In the genomic region with DNA sequence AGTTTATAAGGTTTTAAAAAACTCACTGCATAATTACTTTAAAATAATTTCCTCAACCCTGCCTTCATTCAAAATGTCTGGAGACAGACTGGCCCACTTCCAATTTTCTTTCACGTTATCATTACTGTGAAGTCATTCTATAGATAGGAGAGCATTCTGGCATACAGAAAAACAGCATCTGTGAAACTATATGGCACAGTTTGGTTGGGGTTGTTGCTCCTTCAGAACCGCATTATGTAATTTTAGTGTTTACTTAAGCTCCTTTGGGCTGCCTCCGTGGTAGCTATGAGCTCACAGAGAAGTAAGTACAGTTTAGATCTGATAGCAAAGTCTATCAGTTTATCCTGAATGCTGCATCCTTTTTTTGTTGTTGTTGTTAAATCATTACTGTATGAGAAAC, we compare ENCODE assay signal across 15 cellular contexts.
DNase-seq lines count a peak whose midpoint lies in the region; ATAC-seq and TF ChIP-seq lines count a peak whose summit lies in the region.
"Had no signal": no experiment of that assay in that cellular context is flagged by ENCODE, and none has a peak within 500 bp of the region (broad histone marks: within the 10 kb centered on the region; RNA-seq: fewer than 3 reads in every experiment).

No MANE protein-coding gene starts in this region.

- CTCF ChIA-PET in IMR-90 (lab: Yijun Ruan, JAX): no interaction called here

- no peak for ATAC-seq in IMR-90 (ENCODE audit: low read depth)
- ATAC-seq in stimulated activated naive CD8-positive, alpha-beta T cell treated with anti-CD3 and anti-CD28 coated beads, Interleukin-15, Interleukin-2, amounts not matched to agents 100 U/mL and 50 U/mL, for 24 hours: no peak
- ATAC-seq in HG03045 (IDR thresholded peaks at IDR 0.05; ENCODE audit: unreplicated experiment): no peak
- ATAC-seq: right cardiac atrium, WTC11 had no signal

- no peak overlapping the region for H2AK9ac ChIP-seq in IMR-90 (replicated peaks; ENCODE audit: low read depth, low read length, poor library complexity)

- H3K9me1 ChIP-seq in IMR-90 (ENCODE audit: insufficient read depth, low read length): peaks cover 11% of the 10 kb centered on the region

- H3K18ac ChIP-seq in IMR-90 (ENCODE audit: low read depth, low read length): no peak overlapping the region

- H3K56ac ChIP-seq in IMR-90 (ENCODE audit: extremely low read depth, insufficient read depth, low read length): no peak overlapping the region

- peaks cover 28 to 43% of the 10 kb centered on the region in 2 experiments for H3K79me1 ChIP-seq in IMR-90 (ENCODE audit: low read depth in 1 of 2, low read length in 2 of 2)

- no peak for TF ChIP-seq POLR2A in IMR-90 (IDR thresholded peaks at IDR 0.05; ENCODE audit: low read depth, low read length)

- no peak overlapping the region for H4K5ac ChIP-seq in IMR-90 (ENCODE audit: low read depth, low read length)

- H3K14ac ChIP-seq in IMR-90 (replicated peaks; ENCODE audit: low read depth, low read length): no peak overlapping the region

- no peak for TF ChIP-seq RAD21 in IMR-90 (IDR thresholded peaks at IDR 0.05; ENCODE audit: low read length)

- peaks cover 28% of the 10 kb centered on the region; the same call in 1 of the 2 replicates for H4K20me1 ChIP-seq in IMR-90 (ENCODE audit: insufficient read depth, low read length)

- H3K4me1 ChIP-seq in BE2C (peaks cover 8% of the 10 kb centered on the region; the same call in 1 of the 2 replicates), IMR-90 (ENCODE audit: control insufficient read depth, insufficient read depth, low read length) (peaks cover 3% of the 10 kb centered on the region), tibial artery (peaks cover 0 to 41% (median 25%) of the 10 kb centered on the region in 4 donors)

- TF ChIP-seq CTCF in BE2C (IDR thresholded peaks at IDR 0.05; ENCODE audit: low read depth, low read length): no peak
- no peak for TF ChIP-seq CTCF in IMR-90 (conservative IDR thresholded peaks at IDR 0.05; ENCODE audit: low read depth, low read length)
- no peak for TF ChIP-seq CTCF in cardiac fibroblast (IDR thresholded peaks at IDR 0.05; ENCODE audit: low read depth, low read length)
- TF ChIP-seq CTCF in tibial artery (IDR thresholded peaks at IDR 0.05): no peak

- POLR2A ChIA-PET in IMR-90 (lab: Charles Lee; ENCODE audit: unreplicated experiment): no interaction called here

- no peak overlapping the region for H3K23ac ChIP-seq in IMR-90 (ENCODE audit: low read depth, low read length)

- H3K36me3 ChIP-seq in BE2C (no peaks in the 10 kb centered on the region; the same call in 1 of the 2 replicates), IMR-90 (ENCODE audit: control insufficient read depth, insufficient read depth, low read length) (peaks cover 9% of the 10 kb centered on the region), tibial artery (no peaks in the 10 kb centered on the region)

- dilution Hi-C loops in IMR-90 (cut with HindIII; ENCODE audit: low sequenced_read_pairs, unreplicated experiment): no loop called here

- no peak overlapping the region for H4K8ac ChIP-seq in IMR-90 (ENCODE audit: low read depth in 2 of 2, low read length in 2 of 2)

- no peak overlapping the region for H4K91ac ChIP-seq in IMR-90 (ENCODE audit: insufficient read depth, low read depth, low read length)

- H2BK120ac ChIP-seq in IMR-90 (ENCODE audit: low read depth, low read length): no peak overlapping the region

- H2AK5ac ChIP-seq in IMR-90 (ENCODE audit: low read depth, low read length): no peak overlapping the region

- no TSS peak for BruUV-seq in IMR-90 (replicated peaks; lab: Mats Ljungman, UMichigan)

- no peak overlapping the region for H3K9ac ChIP-seq in IMR-90 (ENCODE audit: low read depth, low read length)

- no peak overlapping the region for H2BK15ac ChIP-seq in IMR-90 (ENCODE audit: low read depth, low read length)

- H3K27ac ChIP-seq in IMR-90 (ENCODE audit: insufficient read depth, low read length): no peak overlapping the region
- H3K27ac ChIP-seq in tibial artery: no peak overlapping the region

- H3K4me2 ChIP-seq in IMR-90 (ENCODE audit: low read depth, low read length): no peak overlapping the region

- peak; percentile 38 for DNase-seq in BE2C
- DNase-seq in IMR-90: peak; percentile 53
- DNase-seq in OCI-M1 (lab: John Stamatoyannopoulos, UW): peak; percentile 66
- peak; percentile 58 to 68 for DNase-seq in cardiac fibroblast (ENCODE audit: low read depth in 2 of 2)
- DNase-seq in tibial artery: no peak
- DNase-seq in UCSD-AML1 (lab: John Stamatoyannopoulos, UW; ENCODE audit: unreplicated experiment): no peak
- no peak for DNase-seq in stimulated activated naive CD8-positive, alpha-beta T cell treated with anti-CD3 and anti-CD28 coated beads, Interleukin-15, Interleukin-2, amounts not matched to agents 100 U/mL and 50 U/mL, for 24 hours
- DNase-seq: activated CD8-positive, alpha-beta memory T cell treated with anti-CD3 and anti-CD28 coated beads for 24 hours; kidney glomerular epithelial cell; NCI-H2081; right cardiac atrium; stimulated activated CD4-positive, alpha-beta T cell treated with anti-CD3 and anti-CD28 coated beads, Interleukin-1b, Interleukin-23, amount 100 ng/mL, for 48 hours; substantia nigra had no signal

- H3K4ac ChIP-seq in IMR-90 (ENCODE audit: low read depth, low read length): no peak overlapping the region

- H3K9me3 ChIP-seq in BE2C (no peaks in the 10 kb centered on the region), IMR-90 (ENCODE audit: control insufficient read depth, insufficient read depth, low read length) (no peaks in the 10 kb centered on the region), tibial artery (no peaks in the 10 kb centered on the region)

- no CpG with 5 or more reads among the region's 3 CpGs for WGBS in IMR-90 (ENCODE audit: extremely low coverage in 2 of 2, insufficient read length in 1 of 2), 2 experiments

- no peak overlapping the region for H2BK20ac ChIP-seq in IMR-90 (ENCODE audit: low read depth, low read length)

- no peak overlapping the region for H3K4me3 ChIP-seq in BE2C (ENCODE audit: low read depth, low read length)
- H3K4me3 ChIP-seq in IMR-90 (ENCODE audit: insufficient read depth, low read depth, low read length): no peak overlapping the region
- H3K4me3 ChIP-seq in cardiac fibroblast (replicated peaks in 1 of 2; ENCODE audit: low read depth in 2 of 2, low read length in 2 of 2): no peak overlapping the region
- no peak overlapping the region for H3K4me3 ChIP-seq in tibial artery

- H3K27me3 ChIP-seq in BE2C: no peaks in the 10 kb centered on the region
- no peaks in the 10 kb centered on the region for H3K27me3 ChIP-seq in IMR-90 (ENCODE audit: control insufficient read depth, insufficient read depth, low read length)
- H3K27me3 ChIP-seq in tibial artery: no peaks in the 10 kb centered on the region

- H2BK5ac ChIP-seq in IMR-90 (ENCODE audit: low read depth, low read length, poor library complexity, severe bottlenecking): no peak overlapping the region

- no peak overlapping the region for H2AFZ ChIP-seq in IMR-90 (replicated peaks; ENCODE audit: low read length, poor library complexity)

- in situ Hi-C loops in IMR-90 (cut with MboI; ENCODE audit: low sequenced_read_pairs): no loop called here

- intact Hi-C loops in IMR-90 (cut with micrococcal nuclease) (no loop called here), tibial artery (cut with DNase I; ENCODE audit: low total_unique reads) (no loop called here)

TF ChIP-seq in IMR-90, 13 proteins besides CTCF, POLR2A, EP300 and RAD21:
- TF ChIP-seq MXI1 (IDR thresholded peaks at IDR 0.05; ENCODE audit: borderline replicate concordance, low read depth, low read length) (no peak), RFX5 (IDR thresholded peaks at IDR 0.05; ENCODE audit: low read depth, low read length) (no peak), CHD1 (IDR thresholded peaks at IDR 0.05; ENCODE audit: low read depth, low read length) (no peak), RCOR1 (IDR thresholded peaks at IDR 0.05; ENCODE audit: insufficient replicate concordance, low read length) (no peak), BHLHE40 (IDR thresholded peaks at IDR 0.05; ENCODE audit: low read depth, low read length) (no peak), ELK1 (IDR thresholded peaks at IDR 0.05; ENCODE audit: borderline replicate concordance, low read depth, low read length) (no peak), NFE2L2 (IDR thresholded peaks at IDR 0.05; ENCODE audit: low read depth, low read length) (no peak), USF2 (IDR thresholded peaks at IDR 0.05; ENCODE audit: low read depth, low read length) (no peak), MAFK (IDR thresholded peaks at IDR 0.05; ENCODE audit: low read depth, low read length) (no peak), MAZ (IDR thresholded peaks at IDR 0.05; ENCODE audit: borderline replicate concordance, low read depth, low read length) (no peak), FOS (IDR thresholded peaks at IDR 0.05; ENCODE audit: low read depth, low read length) (no peak), CEBPB (IDR thresholded peaks at IDR 0.05; ENCODE audit: low read depth, low read length) (no peak)

Comparison
In these comparisons a context has a peak if more than half of its experiments do, and no peak if none do; other contexts are left out.
1. DNase-seq: peak in BE2C (single experiment), IMR-90 (single experiment), OCI-M1 (single experiment) and cardiac fibroblast (2 of 2); none in tibial artery (0 of 2), UCSD-AML1 (single experiment) and stimulated activated naive CD8-positive, alpha-beta T cell treated with anti-CD3 and anti-CD28 coated beads, Interleukin-15, Interleukin-2, amounts not matched to agents 100 U/mL and 50 U/mL, for 24 hours (single experiment).